7 cellular contexts compared by ENCODE assay signal in the genomic region with DNA sequence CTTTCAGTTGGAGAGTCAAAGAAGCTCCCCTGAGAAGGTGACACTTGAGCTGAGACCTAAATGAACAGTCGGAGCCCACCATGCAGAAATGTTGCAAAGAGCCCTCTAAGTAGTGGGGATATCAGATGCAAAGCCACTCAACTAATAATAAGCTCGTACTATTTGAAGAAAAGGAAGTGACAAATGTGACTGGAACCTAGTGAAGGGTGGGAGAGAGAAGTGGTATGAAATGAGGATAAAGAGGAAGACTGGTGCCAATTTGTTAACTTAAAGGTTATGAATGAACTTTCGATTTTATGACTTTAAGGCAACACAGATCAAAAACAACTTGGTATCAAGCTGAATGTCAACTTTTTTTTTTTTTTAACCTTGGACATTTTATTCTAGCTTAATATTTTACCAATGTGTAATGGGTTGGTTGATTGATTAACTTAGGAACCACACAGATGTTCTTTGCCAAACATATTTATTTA.
A peak's percentile ranks its signal among the peaks of the same experiment; 100 is the strongest.
DNase-seq lines count a peak whose midpoint lies in the region; ATAC-seq and TF ChIP-seq lines count a peak whose summit lies in the region.

No MANE protein-coding gene starts in this region.

- no peaks in the 10 kb centered on the region for H3K27me3 ChIP-seq in SU-DHL-6 (ENCODE audit: low read length)
- no peaks in the 10 kb centered on the region for H3K27me3 ChIP-seq in rectal smooth muscle tissue (ENCODE audit: control insufficient read depth, insufficient read depth, low read length)

- no peaks in the 10 kb centered on the region for H3F3A ChIP-seq in SU-DHL-6 (ENCODE audit: insufficient read depth)

- H2AFZ ChIP-seq in SU-DHL-6 (ENCODE audit: low read depth, low read length, severe bottlenecking): no peak overlapping the region

- H3K4me2 ChIP-seq in SU-DHL-6 (ENCODE audit: low read depth, low read length, poor library complexity, severe bottlenecking): peak overlapping the region; percentile 59

- TF ChIP-seq CTCF in SU-DHL-6 (IDR thresholded peaks at IDR 0.05; ENCODE audit: insufficient read depth, low read length, poor library complexity, severe bottlenecking): no peak
- no peak for TF ChIP-seq CTCF in GM13977 (IDR thresholded peaks at IDR 0.05; ENCODE audit: extremely low read depth, insufficient read depth, missing control alignments)

- 0 out of 2 replicates have a peak overlapping the region, but pooled peaks have one; percentile 4 for H3K9ac ChIP-seq in SU-DHL-6 (ENCODE audit: low read length)
- no peak overlapping the region for H3K9ac ChIP-seq in rectal smooth muscle tissue (ENCODE audit: low read length)

- no peaks in the 10 kb centered on the region for H3K9me2 ChIP-seq in SU-DHL-6 (replicated peaks; ENCODE audit: insufficient read depth, low read length)

- H3K4me3 ChIP-seq in SU-DHL-6 (ENCODE audit: insufficient read depth, low read length, poor library complexity, severe bottlenecking) (no peak overlapping the region), rectal smooth muscle tissue (ENCODE audit: low read length) (no peak overlapping the region)

- H3K4me1 ChIP-seq in rectal smooth muscle tissue (ENCODE audit: control insufficient read depth, insufficient read depth, low read length): peaks cover 9% of the 10 kb centered on the region

- ATAC-seq in GM19025 (IDR thresholded peaks at IDR 0.05; ENCODE audit: low read depth, unreplicated experiment): peak; percentile 41
- peak; percentile 34 for ATAC-seq in HG02798 (IDR thresholded peaks at IDR 0.05; ENCODE audit: poor library complexity, unreplicated experiment)
- no peak for ATAC-seq in GM19328 (IDR thresholded peaks at IDR 0.05; ENCODE audit: unreplicated experiment)

- H3K27ac ChIP-seq in SU-DHL-6 (ENCODE audit: low read depth, low read length) (peak overlapping the region; percentile 68), rectal smooth muscle tissue (ENCODE audit: low read depth, low read length) (peak overlapping the region; percentile 8)

- H3K79me2 ChIP-seq in SU-DHL-6 (ENCODE audit: insufficient read depth, low read length): peaks cover 10% of the 10 kb centered on the region; the same call in 1 of the 2 replicates

- in situ Hi-C loops in GM13977 (cut with MboI; ENCODE audit: low pct_unique_long_range_greater_than_20kb, low sequenced_read_pairs, unreplicated experiment): loop anchor here (25.0 kb wide), 1 partner anchor 851 kb away; a partner anchor contains a TSS

- DNase-seq in GM13977 (ENCODE audit: low spot score) (no peak), NCI-H187 treated with DMSO at 0.1 percent for 48 hours (lab: John Stamatoyannopoulos, UW) (no peak)

- H3K9me3 ChIP-seq in SU-DHL-6 (ENCODE audit: insufficient read depth, low read length): no peaks in the 10 kb centered on the region

- no peaks in the 10 kb centered on the region for H4K20me1 ChIP-seq in SU-DHL-6 (ENCODE audit: low read depth, low read length)

- peaks cover 7% of the 10 kb centered on the region for H3K36me3 ChIP-seq in SU-DHL-6 (ENCODE audit: low read length)
- H3K36me3 ChIP-seq in rectal smooth muscle tissue (ENCODE audit: control insufficient read depth, insufficient read depth, low read length): no peaks in the 10 kb centered on the region
